ENCODE assay signal across 4 cellular contexts in the genomic region with DNA sequence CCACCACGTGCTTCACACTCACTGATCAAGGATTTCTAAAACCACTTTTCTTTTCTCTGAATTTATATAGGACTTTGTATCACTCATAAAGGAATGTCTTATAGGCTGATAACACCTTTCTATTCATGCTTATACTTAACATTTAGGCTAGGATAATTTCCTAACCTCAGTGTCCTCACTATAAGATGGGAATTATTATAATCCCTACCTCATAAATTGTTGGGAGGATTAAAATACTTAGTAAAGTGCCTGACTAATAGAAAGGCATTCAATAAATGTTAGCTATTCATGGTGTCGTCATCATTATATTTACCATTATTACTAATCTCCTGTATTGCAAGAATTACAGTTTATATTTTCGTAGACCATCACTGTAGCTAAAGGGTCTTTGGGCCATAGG. TPM values are rescaled to one million over a fixed set of nuclear protein-coding genes. Genes with fewer than 3 reads are reported as not detected.
"Had no signal": no experiment of that assay in that cellular context is flagged by ENCODE, and none has a peak within 500 bp of the region (broad histone marks: within the 10 kb centered on the region; RNA-seq: fewer than 3 reads in every experiment).

No MANE protein-coding gene starts in this region.

RNA-seq across cellular contexts. Expression of gene FOXD4, which starts 41.8 kb away (rescaled TPM):
- total RNA-seq: PC-9, Right ventricle myocardium inferior, Right ventricle myocardium superior, RPMI7951 had no signal
